ENCODE assay signal across 7 cellular contexts in genomic region chr5:143435207-143435657, GRCh38. TPM values are rescaled to one million over a fixed set of nuclear protein-coding genes. Genes with fewer than 3 reads are reported as not detected.
DNase-seq lines count a peak whose midpoint lies in the region; ATAC-seq and TF ChIP-seq lines count a peak whose summit lies in the region.

No MANE protein-coding gene starts in this region.

- peaks cover 7 to 10% of the 10 kb centered on the region in 2 donors for H3K4me1 ChIP-seq in duodenal mucosa (ENCODE audit: control insufficient read depth in 1 of 2, insufficient read depth in 2 of 2, low read length in 2 of 2)
- H3K4me1 ChIP-seq in parathyroid adenoma, result peaks cover 13% of the 10 kb centered on the region
- H3K4me1 ChIP-seq in endodermal cell (ENCODE audit: control insufficient read depth, insufficient read depth, low read length), result no peaks in the 10 kb centered on the region

- H3K27me3 ChIP-seq in duodenal mucosa (ENCODE audit: control insufficient read depth in 1 of 2, insufficient read depth in 2 of 2, low read length in 2 of 2) (peaks cover 0 to 6% of the 10 kb centered on the region in 2 donors), parathyroid adenoma (ENCODE audit: control insufficient read depth, insufficient read depth, low read length) (no peaks in the 10 kb centered on the region), endodermal cell (ENCODE audit: control insufficient read depth, insufficient read depth, low read length, poor library complexity, severe bottlenecking) (no peaks in the 10 kb centered on the region)

- H3K4me3 Mint-ChIP-seq in endodermal cell, result no peak overlapping the region

- no peaks in the 10 kb centered on the region for H3K27me3 Mint-ChIP-seq in endodermal cell (ENCODE audit: insufficient read depth)

- peak overlapping the region; percentile 86 for H3K4me2 ChIP-seq in parathyroid adenoma (ENCODE audit: low read length)

- no peaks in the 10 kb centered on the region for H3K36me3 Mint-ChIP-seq in endodermal cell (ENCODE audit: low read depth)

- H3K27ac ChIP-seq in duodenal mucosa (ENCODE audit: low read depth, low read length), result no peak overlapping the region
- H3K27ac ChIP-seq in parathyroid adenoma, result peak overlapping the region; percentile 59
- H3K27ac ChIP-seq in endodermal cell (ENCODE audit: low read depth, low read length), result no peak overlapping the region

- no peaks in the 10 kb centered on the region for H3K36me3 ChIP-seq in duodenal mucosa (ENCODE audit: control insufficient read depth in 1 of 2, insufficient read depth in 2 of 2, low read length in 2 of 2)
- H3K36me3 ChIP-seq in parathyroid adenoma (ENCODE audit: control insufficient read depth, insufficient read depth, low read length), result no peaks in the 10 kb centered on the region
- H3K36me3 ChIP-seq in endodermal cell (ENCODE audit: control insufficient read depth, insufficient read depth, low read length), result no peaks in the 10 kb centered on the region

- H3K9ac ChIP-seq in duodenal mucosa (ENCODE audit: low read depth in 1 of 2, low read length in 2 of 2) (peak overlapping the region; percentile 5), parathyroid adenoma (no peak overlapping the region), endodermal cell (ENCODE audit: extremely low read depth, low read length, poor library complexity, severe bottlenecking) (no peak overlapping the region)

- peaks cover 6% of the 10 kb centered on the region for H3K4me1 Mint-ChIP-seq in endodermal cell

- whole genome bisulfite sequencing in endodermal cell (ENCODE audit: insufficient coverage in 1 of 2, insufficient read length in 1 of 2), 2 experiments, result 88 to 100% methylated on average over 3 to 6 of the region's 6 CpGs

- TF ChIP-seq CTCF in parathyroid adenoma (IDR thresholded peaks at IDR 0.05), result no peak
- no peak for TF ChIP-seq CTCF in endodermal cell (conservative IDR thresholded peaks at IDR 0.05)

- H3K9me3 ChIP-seq in duodenal mucosa (ENCODE audit: control insufficient read depth in 1 of 2, low read length in 2 of 2) (no peaks in the 10 kb centered on the region), parathyroid adenoma (ENCODE audit: control insufficient read depth, low read length) (no peaks in the 10 kb centered on the region), endodermal cell (ENCODE audit: control insufficient read depth, low read length) (no peaks in the 10 kb centered on the region)

- peak overlapping the region; percentile 76 for H2AFZ ChIP-seq in parathyroid adenoma

- ATAC-seq in GM18867 (IDR thresholded peaks at IDR 0.05; ENCODE audit: unreplicated experiment) (peak; percentile 92), HG02610 (IDR thresholded peaks at IDR 0.05; ENCODE audit: unreplicated experiment) (peak; percentile 89)

- H3K79me2 ChIP-seq in parathyroid adenoma, result no peaks in the 10 kb centered on the region

- peak overlapping the region; percentile 52 to 55 for H3K4me3 ChIP-seq in duodenal mucosa (ENCODE audit: low read depth in 1 of 2, low read length in 2 of 2)
- peak overlapping the region; percentile 63 for H3K4me3 ChIP-seq in parathyroid adenoma (ENCODE audit: low read depth, low read length)
- H3K4me3 ChIP-seq in endodermal cell (ENCODE audit: low read length), result no peak overlapping the region

- DNase-seq in NOMO-1 (lab: John Stamatoyannopoulos, UW; ENCODE audit: unreplicated experiment in 2 of 2) (peak; percentile 94 to 99), HUDEP-2 (lab: John Stamatoyannopoulos, UW; ENCODE audit: unreplicated experiment in 76 of 76) (no peak), endodermal cell (no peak)

- no peak overlapping the region for H3K27ac Mint-ChIP-seq in endodermal cell

- no peaks in the 10 kb centered on the region for H3K9me3 Mint-ChIP-seq in endodermal cell

RNA-seq across cellular contexts. Expression of gene NR3C1, which starts 31.7 kb away (rescaled TPM):
- 10 to 100 TPM in 1 of 2 donors, 1 to 10 TPM in 1; 9.5 to 20.5 TPM for total RNA-seq in endodermal cell
- 5.1 TPM for polyA plus RNA-seq in endodermal cell (2013, experiment 1 of 2)
- 4.6 TPM for polyA plus RNA-seq in endodermal cell (2013, experiment 2 of 2)

Comparison
In these comparisons a context has a peak if more than half of its experiments do, and no peak if none do; other contexts are left out.
1. DNase-seq: peak in NOMO-1 (2 of 2); none in HUDEP-2 (0 of 76) and endodermal cell (single experiment).
2. H3K9ac ChIP-seq: peak in duodenal mucosa (2 of 2); none in parathyroid adenoma (single experiment) and endodermal cell (single experiment).